1 cellular context compared by ENCODE assay signal in the genomic region with DNA sequence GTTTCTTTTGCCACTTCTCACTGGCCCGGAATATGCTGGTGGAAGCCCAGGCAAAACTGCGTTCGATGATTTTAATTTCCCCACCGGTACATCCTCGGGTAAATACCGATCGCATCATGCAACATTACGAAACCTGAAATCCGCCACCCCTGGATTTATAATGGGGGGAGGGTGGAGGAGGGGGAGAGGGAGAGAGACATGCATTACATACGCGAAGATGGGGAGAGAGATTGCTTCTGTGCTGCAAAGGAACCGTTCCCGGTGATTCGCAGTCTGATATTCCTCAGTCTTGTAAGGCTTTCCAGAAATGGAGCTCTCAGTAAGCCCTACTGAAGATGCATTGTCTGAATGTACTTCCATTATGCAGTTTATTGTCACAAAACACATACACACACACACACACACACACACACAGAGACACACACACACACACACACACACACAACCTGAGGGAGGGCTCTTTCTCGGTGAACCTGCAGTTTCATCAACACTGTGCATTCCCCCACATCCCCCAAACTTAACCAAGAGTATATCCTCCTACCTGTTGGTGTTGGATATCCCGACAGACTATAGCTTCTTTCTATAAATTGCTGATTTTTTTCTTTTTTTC.
A peak's percentile ranks its signal among the peaks of the same experiment; 100 is the strongest.
TF ChIP-seq lines count a peak whose summit lies in the region.

No MANE protein-coding gene starts in this region.

TF ChIP-seq in HEK293, 187 proteins besides CTCF, POLR2A, EP300 and RAD21 (continued from another document and continues in another):
- no peak for TF ChIP-seq ZSCAN5A (tag by site-specific recombination; IDR thresholded peaks at IDR 0.05)
- TF ChIP-seq ZNF558 (tag by site-specific recombination; IDR thresholded peaks at IDR 0.05): 0 out of 2 replicates have a peak, but pooled peaks have one; percentile 19
- TF ChIP-seq ZNF169 (tag by site-specific recombination; IDR thresholded peaks at IDR 0.05): peak; percentile 73; the same call in 1 of the 2 replicates
- TF ChIP-seq YY1 (tag by site-specific recombination; IDR thresholded peaks at IDR 0.05): no peak
- no peak for TF ChIP-seq ZNF37A (tag by site-specific recombination; IDR thresholded peaks at IDR 0.05)
- TF ChIP-seq, protein P1, sequence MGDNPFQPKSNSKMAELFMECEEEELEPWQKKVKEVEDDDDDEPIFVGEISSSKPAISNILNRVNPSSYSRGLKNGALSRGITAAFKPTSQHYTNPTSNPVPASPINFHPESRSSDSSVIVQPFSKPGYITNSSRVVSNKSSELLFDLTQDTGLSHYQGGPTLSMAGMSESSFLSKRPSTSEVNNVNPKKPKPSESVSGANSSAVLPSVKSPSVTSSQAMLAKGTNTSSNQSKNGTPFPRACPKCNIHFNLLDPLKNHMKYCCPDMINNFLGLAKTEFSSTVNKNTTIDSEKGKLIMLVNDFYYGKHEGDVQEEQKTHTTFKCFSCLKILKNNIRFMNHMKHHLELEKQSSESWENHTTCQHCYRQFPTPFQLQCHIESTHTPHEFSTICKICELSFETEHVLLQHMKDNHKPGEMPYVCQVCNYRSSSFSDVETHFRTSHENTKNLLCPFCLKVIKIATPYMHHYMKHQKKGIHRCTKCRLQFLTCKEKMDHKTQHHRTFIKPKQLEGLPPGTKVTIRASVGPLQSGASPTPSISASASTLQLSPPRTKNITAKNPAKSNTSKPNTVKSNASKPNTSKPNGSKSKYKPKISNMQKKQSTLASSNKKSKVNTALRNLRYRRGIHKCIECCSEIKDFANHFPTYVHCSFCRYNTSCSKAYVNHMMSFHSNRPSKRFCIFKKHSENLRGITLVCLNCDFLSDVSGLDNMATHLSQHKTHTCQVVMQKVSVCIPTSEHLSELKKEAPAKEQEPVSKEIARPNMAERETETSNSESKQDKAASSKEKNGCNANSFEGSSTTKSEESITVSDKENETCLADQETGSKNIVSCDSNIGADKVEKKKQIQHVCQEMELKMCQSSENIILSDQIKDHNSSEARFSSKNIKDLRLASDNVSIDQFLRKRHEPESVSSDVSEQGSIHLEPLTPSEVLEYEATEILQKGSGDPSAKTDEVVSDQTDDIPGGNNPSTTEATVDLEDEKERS (tag by site-specific recombination; IDR thresholded peaks at IDR 0.05): peak; percentile 81; the same call in 1 of the 2 replicates
- no peak for TF ChIP-seq ZNF10 (tag by site-specific recombination; IDR thresholded peaks at IDR 0.05)
- TF ChIP-seq ZNF324 (tag by site-specific recombination; IDR thresholded peaks at IDR 0.05): 0 out of 2 replicates have a peak, but pooled peaks have one; percentile 56
- 0 out of 2 replicates have a peak, but pooled peaks have one; percentile 10 for TF ChIP-seq KLF9 (tag by site-specific recombination; IDR thresholded peaks at IDR 0.05; ENCODE audit: low read depth)
- TF ChIP-seq KLF16 (tag by site-specific recombination; IDR thresholded peaks at IDR 0.05): peak; percentile 83; the same call in 1 of the 2 replicates
- peak; percentile 61; the same call in 1 of the 2 replicates for TF ChIP-seq ZNF843 (tag by site-specific recombination; IDR thresholded peaks at IDR 0.05)
- TF ChIP-seq REPIN1 (tag by site-specific recombination; IDR thresholded peaks at IDR 0.05; ENCODE audit: low read depth): 0 out of 2 replicates have a peak, but pooled peaks have one; percentile 76
- peak; percentile 70; the same call in 1 of the 2 replicates for TF ChIP-seq SCRT2 (tag by site-specific recombination; IDR thresholded peaks at IDR 0.05)
- 0 out of 2 replicates have a peak, but pooled peaks have one; percentile 44 for TF ChIP-seq ZSCAN23 (tag by site-specific recombination; IDR thresholded peaks at IDR 0.05)
- peak; percentile 42; the same call in 1 of the 2 replicates for TF ChIP-seq YY2 (tag by site-specific recombination; IDR thresholded peaks at IDR 0.05)
- peak; percentile 98 for TF ChIP-seq ZBTB17 (tag by site-specific recombination; IDR thresholded peaks at IDR 0.05)
- TF ChIP-seq, protein P2, sequence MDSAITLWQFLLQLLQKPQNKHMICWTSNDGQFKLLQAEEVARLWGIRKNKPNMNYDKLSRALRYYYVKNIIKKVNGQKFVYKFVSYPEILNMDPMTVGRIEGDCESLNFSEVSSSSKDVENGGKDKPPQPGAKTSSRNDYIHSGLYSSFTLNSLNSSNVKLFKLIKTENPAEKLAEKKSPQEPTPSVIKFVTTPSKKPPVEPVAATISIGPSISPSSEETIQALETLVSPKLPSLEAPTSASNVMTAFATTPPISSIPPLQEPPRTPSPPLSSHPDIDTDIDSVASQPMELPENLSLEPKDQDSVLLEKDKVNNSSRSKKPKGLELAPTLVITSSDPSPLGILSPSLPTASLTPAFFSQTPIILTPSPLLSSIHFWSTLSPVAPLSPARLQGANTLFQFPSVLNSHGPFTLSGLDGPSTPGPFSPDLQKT (IDR thresholded peaks at IDR 0.05; ENCODE audit: borderline replicate concordance, low read depth, low read length): no peak
- 0 out of 2 replicates have a peak, but pooled peaks have one; percentile 57 for TF ChIP-seq ZNF580 (tag by site-specific recombination; IDR thresholded peaks at IDR 0.05)
- TF ChIP-seq ZFP3 (tag by site-specific recombination; IDR thresholded peaks at IDR 0.05; ENCODE audit: low read depth): no peak
- TF ChIP-seq ZNF571 (tag by site-specific recombination; IDR thresholded peaks at IDR 0.05): no peak
- TF ChIP-seq ZBTB21 (tag by site-specific recombination; IDR thresholded peaks at IDR 0.05): 0 out of 2 replicates have a peak, but pooled peaks have one; percentile 62
- TF ChIP-seq ZFP69B (tag by site-specific recombination; IDR thresholded peaks at IDR 0.05): peak; percentile 74; the same call in 1 of the 2 replicates
- TF ChIP-seq, protein P3, sequence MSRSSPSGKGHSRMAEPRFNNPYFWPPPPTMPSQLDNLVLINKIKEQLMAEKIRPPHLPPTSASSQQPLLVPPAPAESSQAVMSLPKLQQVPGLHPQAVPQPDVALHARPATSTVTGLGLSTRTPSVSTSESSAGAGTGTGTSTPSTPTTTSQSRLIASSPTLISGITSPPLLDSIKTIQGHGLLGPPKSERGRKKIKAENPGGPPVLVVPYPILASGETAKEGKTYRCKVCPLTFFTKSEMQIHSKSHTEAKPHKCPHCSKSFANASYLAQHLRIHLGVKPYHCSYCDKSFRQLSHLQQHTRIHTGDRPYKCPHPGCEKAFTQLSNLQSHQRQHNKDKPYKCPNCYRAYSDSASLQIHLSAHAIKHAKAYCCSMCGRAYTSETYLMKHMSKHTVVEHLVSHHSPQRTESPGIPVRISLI (tag by site-specific recombination; IDR thresholded peaks at IDR 0.05): peak; percentile 97
- peak; percentile 64; the same call in 1 of the 2 replicates for TF ChIP-seq ZNF777 (tag by site-specific recombination; IDR thresholded peaks at IDR 0.05; ENCODE audit: borderline replicate concordance)
- TF ChIP-seq SP7 (tag by site-specific recombination; IDR thresholded peaks at IDR 0.05): peak; percentile 46; the same call in 1 of the 2 replicates
- TF ChIP-seq ZNF664 (tag by site-specific recombination; IDR thresholded peaks at IDR 0.05): no peak
- TF ChIP-seq, protein P4, sequence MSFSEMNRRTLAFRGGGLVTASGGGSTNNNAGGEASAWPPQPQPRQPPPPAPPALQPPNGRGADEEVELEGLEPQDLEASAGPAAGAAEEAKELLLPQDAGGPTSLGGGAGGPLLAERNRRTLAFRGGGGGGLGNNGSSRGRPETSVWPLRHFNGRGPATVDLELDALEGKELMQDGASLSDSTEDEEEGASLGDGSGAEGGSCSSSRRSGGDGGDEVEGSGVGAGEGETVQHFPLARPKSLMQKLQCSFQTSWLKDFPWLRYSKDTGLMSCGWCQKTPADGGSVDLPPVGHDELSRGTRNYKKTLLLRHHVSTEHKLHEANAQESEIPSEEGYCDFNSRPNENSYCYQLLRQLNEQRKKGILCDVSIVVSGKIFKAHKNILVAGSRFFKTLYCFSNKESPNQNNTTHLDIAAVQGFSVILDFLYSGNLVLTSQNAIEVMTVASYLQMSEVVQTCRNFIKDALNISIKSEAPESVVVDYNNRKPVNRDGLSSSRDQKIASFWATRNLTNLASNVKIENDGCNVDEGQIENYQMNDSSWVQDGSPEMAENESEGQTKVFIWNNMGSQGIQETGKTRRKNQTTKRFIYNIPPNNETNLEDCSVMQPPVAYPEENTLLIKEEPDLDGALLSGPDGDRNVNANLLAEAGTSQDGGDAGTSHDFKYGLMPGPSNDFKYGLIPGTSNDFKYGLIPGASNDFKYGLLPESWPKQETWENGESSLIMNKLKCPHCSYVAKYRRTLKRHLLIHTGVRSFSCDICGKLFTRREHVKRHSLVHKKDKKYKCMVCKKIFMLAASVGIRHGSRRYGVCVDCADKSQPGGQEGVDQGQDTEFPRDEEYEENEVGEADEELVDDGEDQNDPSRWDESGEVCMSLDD (tag by site-specific recombination; IDR thresholded peaks at IDR 0.05): peak; percentile 29; the same call in 1 of the 2 replicates
- no peak for TF ChIP-seq ZBTB6 (tag by site-specific recombination; IDR thresholded peaks at IDR 0.05)
- TF ChIP-seq, protein P5, sequence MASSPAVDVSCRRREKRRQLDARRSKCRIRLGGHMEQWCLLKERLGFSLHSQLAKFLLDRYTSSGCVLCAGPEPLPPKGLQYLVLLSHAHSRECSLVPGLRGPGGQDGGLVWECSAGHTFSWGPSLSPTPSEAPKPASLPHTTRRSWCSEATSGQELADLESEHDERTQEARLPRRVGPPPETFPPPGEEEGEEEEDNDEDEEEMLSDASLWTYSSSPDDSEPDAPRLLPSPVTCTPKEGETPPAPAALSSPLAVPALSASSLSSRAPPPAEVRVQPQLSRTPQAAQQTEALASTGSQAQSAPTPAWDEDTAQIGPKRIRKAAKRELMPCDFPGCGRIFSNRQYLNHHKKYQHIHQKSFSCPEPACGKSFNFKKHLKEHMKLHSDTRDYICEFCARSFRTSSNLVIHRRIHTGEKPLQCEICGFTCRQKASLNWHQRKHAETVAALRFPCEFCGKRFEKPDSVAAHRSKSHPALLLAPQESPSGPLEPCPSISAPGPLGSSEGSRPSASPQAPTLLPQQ (tag by site-specific recombination; IDR thresholded peaks at IDR 0.05): peak; percentile 75
- peak; percentile 61 for TF ChIP-seq INSM2 (tag by site-specific recombination; IDR thresholded peaks at IDR 0.05)
- TF ChIP-seq ZBTB8A (tag by site-specific recombination; IDR thresholded peaks at IDR 0.05): 0 out of 2 replicates have a peak, but pooled peaks have one; percentile 11
- 0 out of 2 replicates have a peak, but pooled peaks have one; percentile 21 for TF ChIP-seq ATF2 (tag by site-specific recombination; IDR thresholded peaks at IDR 0.05; ENCODE audit: low read depth)
- 0 out of 2 replicates have a peak, but pooled peaks have one; percentile 12 for TF ChIP-seq ZBTB44 (tag by site-specific recombination; IDR thresholded peaks at IDR 0.05)
